In the genomic region with DNA sequence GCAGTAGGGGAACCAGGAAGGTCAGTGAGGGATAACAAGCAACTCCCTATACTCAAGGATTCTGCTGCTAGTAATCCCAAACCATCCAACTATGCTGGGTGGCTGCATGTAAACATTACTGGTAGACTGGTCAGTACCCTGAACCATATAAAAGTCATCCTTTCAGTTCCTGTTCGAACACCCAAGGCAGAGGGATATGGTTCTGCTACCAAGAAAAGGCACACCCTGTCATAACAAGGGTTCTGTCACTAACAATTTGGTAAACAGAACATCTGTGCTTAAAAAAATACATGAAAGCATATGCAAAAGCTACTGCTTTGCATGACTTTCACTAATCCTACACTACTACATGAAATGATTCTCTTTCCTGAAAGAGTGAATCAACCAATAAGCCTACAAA, we compare ENCODE assay signal across 14 cellular contexts.
A peak's percentile ranks its signal among the peaks of the same experiment; 100 is the strongest.
DNase-seq lines count a peak whose midpoint lies in the region; ATAC-seq and TF ChIP-seq lines count a peak whose summit lies in the region.
"Had no signal": no experiment of that assay in that cellular context is flagged by ENCODE, and none has a peak within 500 bp of the region (broad histone marks: within the 10 kb centered on the region; RNA-seq: fewer than 3 reads in every experiment).

No MANE protein-coding gene starts in this region.

- no peak overlapping the region for H3K27ac ChIP-seq in spleen
- H3K27ac ChIP-seq: SK-N-MC, upper lobe of left lung had no signal

- no peak overlapping the region for H3K4me3 Mint-ChIP-seq in immature natural killer cell
- H3K4me3 Mint-ChIP-seq: activated naive CD4-positive, alpha-beta T cell treated with anti-CD3 and anti-CD28 coated beads for 36 hours; CD8-positive, alpha-beta memory T cell had no signal

- peaks cover 35 to 42% of the 10 kb centered on the region in 2 donors for H3K4me1 Mint-ChIP-seq in immature natural killer cell
- H3K4me1 Mint-ChIP-seq: CD8-positive, alpha-beta memory T cell had no signal

- WGBS in spleen, 5 donors, result 53 to 73% (median 64%) methylated on average over 1 of the region's 1 CpG

- DNase-seq in immature natural killer cell (no peak), spleen (no peak), NCI-H226 (no peak), AML-193 (lab: John Stamatoyannopoulos, UW) (no peak)
- DNase-seq: activated CD4-positive, alpha-beta T cell treated with anti-CD3 and anti-CD28 coated beads for 48 hours; activated naive CD4-positive, alpha-beta T cell treated with anti-CD3 and anti-CD28 coated beads for 36 hours; CD8-positive, alpha-beta memory T cell; islet precursor cell; NCI-H748 treated with DMSO at 0.1 percent for 48 hours; upper lobe of left lung had no signal

- no peaks in the 10 kb centered on the region for H3K9me3 Mint-ChIP-seq in immature natural killer cell
- H3K9me3 Mint-ChIP-seq: activated naive CD4-positive, alpha-beta T cell treated with anti-CD3 and anti-CD28 coated beads for 36 hours; CD8-positive, alpha-beta memory T cell had no signal

- TF ChIP-seq CTCF in spleen (IDR thresholded peaks at IDR 0.05 in 8 of 11, conservative IDR thresholded peaks at IDR 0.05 in 3 of 11), result no peak

- peak; percentile 90 for ATAC-seq in GM19023 (IDR thresholded peaks at IDR 0.05; ENCODE audit: unreplicated experiment)
- ATAC-seq in GM21737 (IDR thresholded peaks at IDR 0.05; ENCODE audit: unreplicated experiment), result peak; percentile 87
- ATAC-seq in HG03108 (IDR thresholded peaks at IDR 0.05; ENCODE audit: unreplicated experiment), result peak; percentile 77

- H3K4me1 ChIP-seq in spleen, result no peaks in the 10 kb centered on the region
- H3K4me1 ChIP-seq: upper lobe of left lung had no signal

- intact Hi-C loops in spleen (cut with DNase I; ENCODE audit: low total_unique reads), result no loop called here

- no peak for TF ChIP-seq POLR2A in spleen (IDR thresholded peaks at IDR 0.05)

- peak overlapping the region in 4 of 6 donors; percentile 2 to 46 (median 15) for H3K27ac Mint-ChIP-seq in immature natural killer cell
- H3K27ac Mint-ChIP-seq: activated naive CD4-positive, alpha-beta T cell treated with anti-CD3 and anti-CD28 coated beads for 36 hours had no signal

- H3K9me3 ChIP-seq in spleen, result no peaks in the 10 kb centered on the region
- H3K9me3 ChIP-seq: upper lobe of left lung had no signal

- peaks cover 0 to 16% (median 4%) of the 10 kb centered on the region in 3 donors for H3K36me3 Mint-ChIP-seq in immature natural killer cell

- H3K36me3 ChIP-seq in spleen, result peaks cover 0 to 83% (median 0%) of the 10 kb centered on the region in 6 donors

- H3K27me3 ChIP-seq in spleen (replicated peaks in 1 of 7), result no peaks in the 10 kb centered on the region
- H3K27me3 ChIP-seq: upper lobe of left lung had no signal

- peaks cover 0 to 4% (median 0%) of the 10 kb centered on the region in 3 donors for H3K27me3 Mint-ChIP-seq in immature natural killer cell (ENCODE audit: low read depth in 3 of 3)
- H3K27me3 Mint-ChIP-seq: CD8-positive, alpha-beta memory T cell had no signal

- no peak overlapping the region for H3K4me3 ChIP-seq in spleen
- H3K4me3 ChIP-seq: SK-N-MC, upper lobe of left lung had no signal
